In the genomic region with DNA sequence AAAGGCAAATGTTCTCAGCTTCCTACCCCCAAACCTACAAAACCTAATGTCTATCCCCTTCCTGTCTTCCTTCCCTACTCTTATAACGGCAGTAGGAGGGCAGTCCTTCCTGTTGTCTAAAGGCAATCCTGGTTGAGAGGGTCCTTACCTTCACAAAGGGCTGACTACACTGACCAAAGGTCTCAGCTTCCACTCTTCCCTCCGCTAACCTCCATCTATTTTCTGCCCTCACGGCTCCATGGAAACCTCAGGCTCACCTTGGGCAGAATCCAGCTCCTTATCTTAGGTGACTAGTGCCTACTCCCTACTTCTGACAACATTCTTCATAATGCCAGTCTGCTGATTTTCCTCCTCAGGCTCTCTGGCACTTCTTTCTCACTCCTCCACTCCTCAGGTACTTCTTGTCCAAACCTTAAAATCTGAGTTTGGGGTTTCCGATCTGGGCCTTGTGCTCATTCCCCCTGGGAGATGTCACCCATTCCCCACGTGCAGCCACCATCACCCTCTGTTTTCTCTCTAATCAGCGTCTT, we compare ENCODE assay signal across 1 cellular context.
TF ChIP-seq lines count a peak whose summit lies in the region.

No MANE protein-coding gene starts in this region.

TF ChIP-seq in K562, 482 proteins besides CTCF, POLR2A, EP300 and RAD21 (continues in another document):
- TF ChIP-seq, protein P1, sequence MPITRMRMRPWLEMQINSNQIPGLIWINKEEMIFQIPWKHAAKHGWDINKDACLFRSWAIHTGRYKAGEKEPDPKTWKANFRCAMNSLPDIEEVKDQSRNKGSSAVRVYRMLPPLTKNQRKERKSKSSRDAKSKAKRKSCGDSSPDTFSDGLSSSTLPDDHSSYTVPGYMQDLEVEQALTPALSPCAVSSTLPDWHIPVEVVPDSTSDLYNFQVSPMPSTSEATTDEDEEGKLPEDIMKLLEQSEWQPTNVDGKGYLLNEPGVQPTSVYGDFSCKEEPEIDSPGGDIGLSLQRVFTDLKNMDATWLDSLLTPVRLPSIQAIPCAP (CRISPR knock-in tag; IDR thresholded peaks at IDR 0.05; ENCODE audit: borderline replicate concordance) = no peak
- TF ChIP-seq, protein P2, sequence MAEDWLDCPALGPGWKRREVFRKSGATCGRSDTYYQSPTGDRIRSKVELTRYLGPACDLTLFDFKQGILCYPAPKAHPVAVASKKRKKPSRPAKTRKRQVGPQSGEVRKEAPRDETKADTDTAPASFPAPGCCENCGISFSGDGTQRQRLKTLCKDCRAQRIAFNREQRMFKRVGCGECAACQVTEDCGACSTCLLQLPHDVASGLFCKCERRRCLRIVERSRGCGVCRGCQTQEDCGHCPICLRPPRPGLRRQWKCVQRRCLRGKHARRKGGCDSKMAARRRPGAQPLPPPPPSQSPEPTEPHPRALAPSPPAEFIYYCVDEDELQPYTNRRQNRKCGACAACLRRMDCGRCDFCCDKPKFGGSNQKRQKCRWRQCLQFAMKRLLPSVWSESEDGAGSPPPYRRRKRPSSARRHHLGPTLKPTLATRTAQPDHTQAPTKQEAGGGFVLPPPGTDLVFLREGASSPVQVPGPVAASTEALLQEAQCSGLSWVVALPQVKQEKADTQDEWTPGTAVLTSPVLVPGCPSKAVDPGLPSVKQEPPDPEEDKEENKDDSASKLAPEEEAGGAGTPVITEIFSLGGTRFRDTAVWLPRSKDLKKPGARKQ (CRISPR knock-in tag; IDR thresholded peaks at IDR 0.05) = no peak
- TF ChIP-seq, protein P3, sequence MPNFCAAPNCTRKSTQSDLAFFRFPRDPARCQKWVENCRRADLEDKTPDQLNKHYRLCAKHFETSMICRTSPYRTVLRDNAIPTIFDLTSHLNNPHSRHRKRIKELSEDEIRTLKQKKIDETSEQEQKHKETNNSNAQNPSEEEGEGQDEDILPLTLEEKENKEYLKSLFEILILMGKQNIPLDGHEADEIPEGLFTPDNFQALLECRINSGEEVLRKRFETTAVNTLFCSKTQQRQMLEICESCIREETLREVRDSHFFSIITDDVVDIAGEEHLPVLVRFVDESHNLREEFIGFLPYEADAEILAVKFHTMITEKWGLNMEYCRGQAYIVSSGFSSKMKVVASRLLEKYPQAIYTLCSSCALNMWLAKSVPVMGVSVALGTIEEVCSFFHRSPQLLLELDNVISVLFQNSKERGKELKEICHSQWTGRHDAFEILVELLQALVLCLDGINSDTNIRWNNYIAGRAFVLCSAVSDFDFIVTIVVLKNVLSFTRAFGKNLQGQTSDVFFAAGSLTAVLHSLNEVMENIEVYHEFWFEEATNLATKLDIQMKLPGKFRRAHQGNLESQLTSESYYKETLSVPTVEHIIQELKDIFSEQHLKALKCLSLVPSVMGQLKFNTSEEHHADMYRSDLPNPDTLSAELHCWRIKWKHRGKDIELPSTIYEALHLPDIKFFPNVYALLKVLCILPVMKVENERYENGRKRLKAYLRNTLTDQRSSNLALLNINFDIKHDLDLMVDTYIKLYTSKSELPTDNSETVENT (CRISPR knock-in tag; IDR thresholded peaks at IDR 0.05) = no peak
- TF ChIP-seq, protein P4, sequence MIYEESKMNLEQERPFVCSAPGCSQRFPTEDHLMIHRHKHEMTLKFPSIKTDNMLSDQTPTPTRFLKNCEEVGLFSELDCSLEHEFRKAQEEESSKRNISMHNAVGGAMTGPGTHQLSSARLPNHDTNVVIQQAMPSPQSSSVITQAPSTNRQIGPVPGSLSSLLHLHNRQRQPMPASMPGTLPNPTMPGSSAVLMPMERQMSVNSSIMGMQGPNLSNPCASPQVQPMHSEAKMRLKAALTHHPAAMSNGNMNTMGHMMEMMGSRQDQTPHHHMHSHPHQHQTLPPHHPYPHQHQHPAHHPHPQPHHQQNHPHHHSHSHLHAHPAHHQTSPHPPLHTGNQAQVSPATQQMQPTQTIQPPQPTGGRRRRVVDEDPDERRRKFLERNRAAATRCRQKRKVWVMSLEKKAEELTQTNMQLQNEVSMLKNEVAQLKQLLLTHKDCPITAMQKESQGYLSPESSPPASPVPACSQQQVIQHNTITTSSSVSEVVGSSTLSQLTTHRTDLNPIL (CRISPR knock-in tag; IDR thresholded peaks at IDR 0.05) = no peak
- TF ChIP-seq ZNF146 (CRISPR knock-in tag; IDR thresholded peaks at IDR 0.05; ENCODE audit: unreplicated experiment) (no peak), CEBPG (CRISPR knock-in tag; IDR thresholded peaks at IDR 0.05) (no peak), CEBPG (tag; conservative IDR thresholded peaks at IDR 0.05 in 1 of 2, IDR thresholded peaks at IDR 0.05 in 1 of 2) (no peak), ZNF3 (CRISPR knock-in tag; IDR thresholded peaks at IDR 0.05) (no peak), HNRNPLL (IDR thresholded peaks at IDR 0.05; ENCODE audit: low read depth, low read length, poor library complexity, severe bottlenecking) (no peak), FOXJ2 (tag; IDR thresholded peaks at IDR 0.05) (no peak), MIER1 (IDR thresholded peaks at IDR 0.05; ENCODE audit: low read depth) (no peak), RB1 (IDR thresholded peaks at IDR 0.05; ENCODE audit: low read depth) (no peak), SMC3 (conservative IDR thresholded peaks at IDR 0.05; ENCODE audit: insufficient read depth, low read depth, low read length) (no peak), MAFF (IDR thresholded peaks at IDR 0.05; ENCODE audit: low read length) (no peak), TBL1XR1 (IDR thresholded peaks at IDR 0.05; ENCODE audit: low read length in 2 of 2) (no peak), TRIM28 (IDR thresholded peaks at IDR 0.05) (no peak), ZBTB17 (CRISPR knock-in tag; IDR thresholded peaks at IDR 0.05) (no peak), ADNP (tag; IDR thresholded peaks at IDR 0.05) (no peak), KDM4B (IDR thresholded peaks at IDR 0.05; ENCODE audit: borderline replicate concordance in 2 of 2, low read depth in 1 of 2) (no peak), NCOA2 (IDR thresholded peaks at IDR 0.05; ENCODE audit: partially characterized antibody in 2 of 2) (no peak), KAT7 (CRISPR knock-in tag; IDR thresholded peaks at IDR 0.05; ENCODE audit: borderline replicate concordance) (no peak), JUNB (CRISPR knock-in tag; conservative IDR thresholded peaks at IDR 0.05) (no peak), XRCC4 (IDR thresholded peaks at IDR 0.05; ENCODE audit: extremely low read depth, insufficient read depth, insufficient read length) (no peak), FOS (IDR thresholded peaks at IDR 0.05; ENCODE audit: extremely low read depth, insufficient read length) (no peak), POLR2B (IDR thresholded peaks at IDR 0.05; ENCODE audit: low read depth, partially characterized antibody) (peak; percentile 35), RBM15 (IDR thresholded peaks at IDR 0.05; ENCODE audit: insufficient read depth, low read length) (no peak), JUND (IDR thresholded peaks at IDR 0.05; ENCODE audit: borderline replicate concordance, low read depth, low read length) (no peak), JUND (tag; IDR thresholded peaks at IDR 0.05; ENCODE audit: borderline replicate concordance, low read depth, low read length) (no peak), CTBP1 (IDR thresholded peaks at IDR 0.05; ENCODE audit: borderline replicate concordance) (no peak; the same call in 1 of the 2 replicates), MCM3 (IDR thresholded peaks at IDR 0.05) (no peak), FOXK2 (conservative IDR thresholded peaks at IDR 0.05 in 1 of 2, IDR thresholded peaks at IDR 0.05 in 1 of 2; ENCODE audit: low read depth in 2 of 2) (no peak), ARID2 (IDR thresholded peaks at IDR 0.05) (no peak), DACH1 (IDR thresholded peaks at IDR 0.05; ENCODE audit: partially characterized antibody) (no peak), SREBF2 (CRISPR knock-in tag; IDR thresholded peaks at IDR 0.05) (no peak), NEUROD1 (IDR thresholded peaks at IDR 0.05; ENCODE audit: borderline replicate concordance, low read depth, low read length, partially characterized antibody) (no peak), RBM34 (IDR thresholded peaks at IDR 0.05; ENCODE audit: borderline replicate concordance, insufficient read depth, low read length) (no peak), HMG20B (CRISPR knock-in tag; IDR thresholded peaks at IDR 0.05) (no peak)
- TF ChIP-seq, protein P5, sequence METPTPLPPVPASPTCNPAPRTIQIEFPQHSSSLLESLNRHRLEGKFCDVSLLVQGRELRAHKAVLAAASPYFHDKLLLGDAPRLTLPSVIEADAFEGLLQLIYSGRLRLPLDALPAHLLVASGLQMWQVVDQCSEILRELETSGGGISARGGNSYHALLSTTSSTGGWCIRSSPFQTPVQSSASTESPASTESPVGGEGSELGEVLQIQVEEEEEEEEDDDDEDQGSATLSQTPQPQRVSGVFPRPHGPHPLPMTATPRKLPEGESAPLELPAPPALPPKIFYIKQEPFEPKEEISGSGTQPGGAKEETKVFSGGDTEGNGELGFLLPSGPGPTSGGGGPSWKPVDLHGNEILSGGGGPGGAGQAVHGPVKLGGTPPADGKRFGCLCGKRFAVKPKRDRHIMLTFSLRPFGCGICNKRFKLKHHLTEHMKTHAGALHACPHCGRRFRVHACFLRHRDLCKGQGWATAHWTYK (CRISPR knock-in tag; IDR thresholded peaks at IDR 0.05) = no peak
- TF ChIP-seq, protein P6, sequence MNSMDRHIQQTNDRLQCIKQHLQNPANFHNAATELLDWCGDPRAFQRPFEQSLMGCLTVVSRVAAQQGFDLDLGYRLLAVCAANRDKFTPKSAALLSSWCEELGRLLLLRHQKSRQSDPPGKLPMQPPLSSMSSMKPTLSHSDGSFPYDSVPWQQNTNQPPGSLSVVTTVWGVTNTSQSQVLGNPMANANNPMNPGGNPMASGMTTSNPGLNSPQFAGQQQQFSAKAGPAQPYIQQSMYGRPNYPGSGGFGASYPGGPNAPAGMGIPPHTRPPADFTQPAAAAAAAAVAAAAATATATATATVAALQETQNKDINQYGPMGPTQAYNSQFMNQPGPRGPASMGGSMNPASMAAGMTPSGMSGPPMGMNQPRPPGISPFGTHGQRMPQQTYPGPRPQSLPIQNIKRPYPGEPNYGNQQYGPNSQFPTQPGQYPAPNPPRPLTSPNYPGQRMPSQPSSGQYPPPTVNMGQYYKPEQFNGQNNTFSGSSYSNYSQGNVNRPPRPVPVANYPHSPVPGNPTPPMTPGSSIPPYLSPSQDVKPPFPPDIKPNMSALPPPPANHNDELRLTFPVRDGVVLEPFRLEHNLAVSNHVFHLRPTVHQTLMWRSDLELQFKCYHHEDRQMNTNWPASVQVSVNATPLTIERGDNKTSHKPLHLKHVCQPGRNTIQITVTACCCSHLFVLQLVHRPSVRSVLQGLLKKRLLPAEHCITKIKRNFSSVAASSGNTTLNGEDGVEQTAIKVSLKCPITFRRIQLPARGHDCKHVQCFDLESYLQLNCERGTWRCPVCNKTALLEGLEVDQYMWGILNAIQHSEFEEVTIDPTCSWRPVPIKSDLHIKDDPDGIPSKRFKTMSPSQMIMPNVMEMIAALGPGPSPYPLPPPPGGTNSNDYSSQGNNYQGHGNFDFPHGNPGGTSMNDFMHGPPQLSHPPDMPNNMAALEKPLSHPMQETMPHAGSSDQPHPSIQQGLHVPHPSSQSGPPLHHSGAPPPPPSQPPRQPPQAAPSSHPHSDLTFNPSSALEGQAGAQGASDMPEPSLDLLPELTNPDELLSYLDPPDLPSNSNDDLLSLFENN (IDR thresholded peaks at IDR 0.05; ENCODE audit: low read depth in 2 of 2, low read length in 2 of 2) = no peak
- TF ChIP-seq, protein P7, sequence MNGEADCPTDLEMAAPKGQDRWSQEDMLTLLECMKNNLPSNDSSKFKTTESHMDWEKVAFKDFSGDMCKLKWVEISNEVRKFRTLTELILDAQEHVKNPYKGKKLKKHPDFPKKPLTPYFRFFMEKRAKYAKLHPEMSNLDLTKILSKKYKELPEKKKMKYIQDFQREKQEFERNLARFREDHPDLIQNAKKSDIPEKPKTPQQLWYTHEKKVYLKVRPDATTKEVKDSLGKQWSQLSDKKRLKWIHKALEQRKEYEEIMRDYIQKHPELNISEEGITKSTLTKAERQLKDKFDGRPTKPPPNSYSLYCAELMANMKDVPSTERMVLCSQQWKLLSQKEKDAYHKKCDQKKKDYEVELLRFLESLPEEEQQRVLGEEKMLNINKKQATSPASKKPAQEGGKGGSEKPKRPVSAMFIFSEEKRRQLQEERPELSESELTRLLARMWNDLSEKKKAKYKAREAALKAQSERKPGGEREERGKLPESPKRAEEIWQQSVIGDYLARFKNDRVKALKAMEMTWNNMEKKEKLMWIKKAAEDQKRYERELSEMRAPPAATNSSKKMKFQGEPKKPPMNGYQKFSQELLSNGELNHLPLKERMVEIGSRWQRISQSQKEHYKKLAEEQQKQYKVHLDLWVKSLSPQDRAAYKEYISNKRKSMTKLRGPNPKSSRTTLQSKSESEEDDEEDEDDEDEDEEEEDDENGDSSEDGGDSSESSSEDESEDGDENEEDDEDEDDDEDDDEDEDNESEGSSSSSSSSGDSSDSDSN (IDR thresholded peaks at IDR 0.05; ENCODE audit: borderline replicate concordance in 1 of 2, low read depth in 2 of 2, low read length in 2 of 2) = no peak
- TF ChIP-seq, protein P8, sequence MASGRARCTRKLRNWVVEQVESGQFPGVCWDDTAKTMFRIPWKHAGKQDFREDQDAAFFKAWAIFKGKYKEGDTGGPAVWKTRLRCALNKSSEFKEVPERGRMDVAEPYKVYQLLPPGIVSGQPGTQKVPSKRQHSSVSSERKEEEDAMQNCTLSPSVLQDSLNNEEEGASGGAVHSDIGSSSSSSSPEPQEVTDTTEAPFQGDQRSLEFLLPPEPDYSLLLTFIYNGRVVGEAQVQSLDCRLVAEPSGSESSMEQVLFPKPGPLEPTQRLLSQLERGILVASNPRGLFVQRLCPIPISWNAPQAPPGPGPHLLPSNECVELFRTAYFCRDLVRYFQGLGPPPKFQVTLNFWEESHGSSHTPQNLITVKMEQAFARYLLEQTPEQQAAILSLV (tag; IDR thresholded peaks at IDR 0.05) = no peak
- TF ChIP-seq, protein P9, sequence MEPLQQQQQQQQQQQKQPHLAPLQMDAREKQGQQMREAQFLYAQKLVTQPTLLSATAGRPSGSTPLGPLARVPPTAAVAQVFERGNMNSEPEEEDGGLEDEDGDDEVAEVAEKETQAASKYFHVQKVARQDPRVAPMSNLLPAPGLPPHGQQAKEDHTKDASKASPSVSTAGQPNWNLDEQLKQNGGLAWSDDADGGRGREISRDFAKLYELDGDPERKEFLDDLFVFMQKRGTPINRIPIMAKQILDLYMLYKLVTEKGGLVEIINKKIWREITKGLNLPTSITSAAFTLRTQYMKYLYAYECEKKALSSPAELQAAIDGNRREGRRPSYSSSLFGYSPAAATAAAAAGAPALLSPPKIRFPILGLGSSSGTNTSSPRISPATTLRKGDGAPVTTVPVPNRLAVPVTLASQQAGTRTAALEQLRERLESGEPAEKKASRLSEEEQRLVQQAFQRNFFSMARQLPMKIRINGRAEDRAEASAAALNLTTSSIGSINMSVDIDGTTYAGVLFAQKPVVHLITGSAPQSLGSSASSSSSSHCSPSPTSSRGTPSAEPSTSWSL (CRISPR knock-in tag; IDR thresholded peaks at IDR 0.05; ENCODE audit: borderline replicate concordance) = no peak
